Comparison of ENCODE assay signal across 9 cellular contexts in genomic region chr11:118415739-118416068, GRCh38. TPM values are rescaled to one million over a fixed set of nuclear protein-coding genes. Genes with fewer than 3 reads are reported as not detected.
DNase-seq lines count a peak whose midpoint lies in the region; ATAC-seq and TF ChIP-seq lines count a peak whose summit lies in the region.
"Had no signal": no experiment of that assay in that cellular context is flagged by ENCODE, and none has a peak within 500 bp of the region (broad histone marks: within the 10 kb centered on the region; RNA-seq: fewer than 3 reads in every experiment).

No MANE protein-coding gene starts in this region.

- DNase-seq in NK-92 treated with Interleukin-12 subunit alpha and Interleukin-12 subunit beta, amount 100 ng/mL, for 24 hours (lab: John Stamatoyannopoulos, UW): peak; percentile 5
- DNase-seq in NK-92 (lab: John Stamatoyannopoulos, UW; ENCODE audit: unreplicated experiment) (no peak), NCI-H2196 (lab: John Stamatoyannopoulos, UW; ENCODE audit: unreplicated experiment) (peak; percentile 90), brain microvascular endothelial cell (peak; percentile 95), lung microvascular endothelial cell (ENCODE audit: low read depth in 2 of 2) (peak; percentile 52 to 93)
- DNase-seq: naive B cell had no signal

- no peaks in the 10 kb centered on the region for H3K36me3 ChIP-seq in brain microvascular endothelial cell (replicated peaks)

- no peak for TF ChIP-seq CTCF in brain microvascular endothelial cell (IDR thresholded peaks at IDR 0.05; ENCODE audit: low read depth, low read length, missing control alignments)

- no peaks in the 10 kb centered on the region for H3K27me3 ChIP-seq in brain microvascular endothelial cell (replicated peaks)

- no peak for ATAC-seq in HG03139 (IDR thresholded peaks at IDR 0.05; ENCODE audit: unreplicated experiment)
- ATAC-seq in HG03457 (IDR thresholded peaks at IDR 0.05; ENCODE audit: unreplicated experiment): no peak
- no peak for ATAC-seq in GM18870 (IDR thresholded peaks at IDR 0.05; ENCODE audit: unreplicated experiment)

- no peak overlapping the region for H3K4me3 ChIP-seq in brain microvascular endothelial cell (ENCODE audit: low read depth, low read length)

- in situ Hi-C loops in brain microvascular endothelial cell (cut with HindIII; ENCODE audit: low pct_ligation_motif_present, low sequenced_read_pairs): no loop called here

- peak overlapping the region; percentile 17 for H3K27ac ChIP-seq in brain microvascular endothelial cell

RNA-seq across cellular contexts. Expression of gene ATP5MG, which starts 14.3 kb away (rescaled TPM):
- total RNA-seq in lung microvascular endothelial cell: 82.8 and 95.6 TPM in 2 replicates

RNA-seq across cellular contexts. Expression of gene KMT2A, which starts 20.6 kb away (rescaled TPM):
- 12.4 and 14.5 TPM in 2 replicates for total RNA-seq in lung microvascular endothelial cell

RNA-seq across cellular contexts. Expression of gene UBE4A, which starts 56.3 kb away (rescaled TPM):
- 19.2 and 20.0 TPM in 2 replicates for total RNA-seq in lung microvascular endothelial cell
